ENCODE assay signal across 2 cellular contexts in the genomic region with DNA sequence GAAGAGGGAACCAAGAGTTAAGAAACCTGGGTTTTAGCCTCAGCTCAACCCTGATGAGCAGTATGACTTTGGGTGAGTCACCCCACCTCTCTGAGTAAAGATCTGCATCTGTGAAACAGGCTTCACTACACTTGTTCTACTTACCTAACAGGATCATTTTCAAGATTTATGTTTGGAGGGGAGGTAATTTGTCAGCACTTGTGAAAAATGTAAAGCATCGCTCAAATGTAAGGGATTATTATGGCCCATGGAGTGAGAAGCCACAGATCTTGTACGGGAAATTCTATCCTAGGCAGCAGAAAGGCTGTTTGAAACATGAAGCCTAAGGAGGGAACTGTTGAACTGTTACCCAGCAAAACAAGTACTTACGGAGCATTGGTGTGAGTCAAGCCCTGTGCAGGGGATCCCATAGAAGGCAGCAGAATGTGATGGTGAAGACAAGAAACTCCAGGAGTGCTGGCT.
TF ChIP-seq lines count a peak whose summit lies in the region.

No MANE protein-coding gene starts in this region.

TF ChIP-seq in SK-N-SH, 30 proteins besides CTCF, POLR2A, EP300 and RAD21 (continued from another document):
- TF ChIP-seq, protein P1, sequence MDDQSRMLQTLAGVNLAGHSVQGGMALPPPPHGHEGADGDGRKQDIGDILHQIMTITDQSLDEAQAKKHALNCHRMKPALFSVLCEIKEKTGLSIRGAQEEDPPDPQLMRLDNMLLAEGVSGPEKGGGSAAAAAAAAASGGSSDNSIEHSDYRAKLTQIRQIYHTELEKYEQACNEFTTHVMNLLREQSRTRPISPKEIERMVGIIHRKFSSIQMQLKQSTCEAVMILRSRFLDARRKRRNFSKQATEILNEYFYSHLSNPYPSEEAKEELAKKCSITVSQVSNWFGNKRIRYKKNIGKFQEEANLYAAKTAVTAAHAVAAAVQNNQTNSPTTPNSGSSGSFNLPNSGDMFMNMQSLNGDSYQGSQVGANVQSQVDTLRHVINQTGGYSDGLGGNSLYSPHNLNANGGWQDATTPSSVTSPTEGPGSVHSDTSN (IDR thresholded peaks at IDR 0.05), result peak; percentile 85
- TF ChIP-seq FOSL2 (IDR thresholded peaks at IDR 0.05; ENCODE audit: borderline replicate concordance, low read depth), result peak; percentile 85
- peak; percentile 25; the same call in 1 of the 2 replicates for TF ChIP-seq POLR2AphosphoS5 (IDR thresholded peaks at IDR 0.05; ENCODE audit: low read depth, low read length)
- TF ChIP-seq, protein P2, sequence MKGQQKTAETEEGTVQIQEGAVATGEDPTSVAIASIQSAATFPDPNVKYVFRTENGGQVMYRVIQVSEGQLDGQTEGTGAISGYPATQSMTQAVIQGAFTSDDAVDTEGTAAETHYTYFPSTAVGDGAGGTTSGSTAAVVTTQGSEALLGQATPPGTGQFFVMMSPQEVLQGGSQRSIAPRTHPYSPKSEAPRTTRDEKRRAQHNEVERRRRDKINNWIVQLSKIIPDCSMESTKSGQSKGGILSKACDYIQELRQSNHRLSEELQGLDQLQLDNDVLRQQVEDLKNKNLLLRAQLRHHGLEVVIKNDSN (IDR thresholded peaks at IDR 0.05; ENCODE audit: borderline replicate concordance, low read depth), result no peak
- peak; percentile 76; the same call in 1 of the 2 replicates for TF ChIP-seq RXRA (IDR thresholded peaks at IDR 0.05; ENCODE audit: borderline replicate concordance, low read depth)
- no peak for TF ChIP-seq YY1 (IDR thresholded peaks at IDR 0.05; ENCODE audit: low read depth)
- TF ChIP-seq JUND (IDR thresholded peaks at IDR 0.05), result peak; percentile 62
- 0 out of 2 replicates have a peak, but pooled peaks have one; percentile 17 for TF ChIP-seq NFIC (IDR thresholded peaks at IDR 0.05; ENCODE audit: borderline replicate concordance)
- TF ChIP-seq NRF1 (IDR thresholded peaks at IDR 0.05; ENCODE audit: low read depth, low read length), result no peak
- no peak for TF ChIP-seq SMC3 (IDR thresholded peaks at IDR 0.05; ENCODE audit: low read depth, low read length)
- TF ChIP-seq RFX5 (IDR thresholded peaks at IDR 0.05; ENCODE audit: low read length), result no peak
- no peak for TF ChIP-seq SIN3A (IDR thresholded peaks at IDR 0.05; ENCODE audit: borderline replicate concordance, low read depth, low read length)
- TF ChIP-seq, protein P3, sequence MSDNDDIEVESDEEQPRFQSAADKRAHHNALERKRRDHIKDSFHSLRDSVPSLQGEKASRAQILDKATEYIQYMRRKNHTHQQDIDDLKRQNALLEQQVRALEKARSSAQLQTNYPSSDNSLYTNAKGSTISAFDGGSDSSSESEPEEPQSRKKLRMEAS (IDR thresholded peaks at IDR 0.05; ENCODE audit: low read depth), result peak; percentile 69
- TF ChIP-seq TCF12 (IDR thresholded peaks at IDR 0.05), result peak; percentile 88

TF ChIP-seq in HepG2, 621 proteins besides CTCF, POLR2A, EP300 and RAD21:
- TF ChIP-seq, protein P4, sequence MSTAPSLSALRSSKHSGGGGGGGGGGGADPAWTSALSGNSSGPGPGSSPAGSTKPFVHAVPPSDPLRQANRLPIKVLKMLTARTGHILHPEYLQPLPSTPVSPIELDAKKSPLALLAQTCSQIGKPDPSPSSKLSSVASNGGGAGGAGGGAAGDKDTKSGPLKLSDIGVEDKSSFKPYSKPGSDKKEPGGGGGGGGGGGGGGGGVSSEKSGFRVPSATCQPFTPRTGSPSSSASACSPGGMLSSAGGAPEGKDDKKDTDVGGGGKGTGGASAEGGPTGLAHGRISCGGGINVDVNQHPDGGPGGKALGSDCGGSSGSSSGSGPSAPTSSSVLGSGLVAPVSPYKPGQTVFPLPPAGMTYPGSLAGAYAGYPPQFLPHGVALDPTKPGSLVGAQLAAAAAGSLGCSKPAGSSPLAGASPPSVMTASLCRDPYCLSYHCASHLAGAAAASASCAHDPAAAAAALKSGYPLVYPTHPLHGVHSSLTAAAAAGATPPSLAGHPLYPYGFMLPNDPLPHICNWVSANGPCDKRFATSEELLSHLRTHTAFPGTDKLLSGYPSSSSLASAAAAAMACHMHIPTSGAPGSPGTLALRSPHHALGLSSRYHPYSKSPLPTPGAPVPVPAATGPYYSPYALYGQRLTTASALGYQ (CRISPR knock-in tag; IDR thresholded peaks at IDR 0.05), result no peak
- TF ChIP-seq ZNF354B (CRISPR knock-in tag; IDR thresholded peaks at IDR 0.05) (no peak), CREM (IDR thresholded peaks at IDR 0.05) (no peak), CREM (CRISPR knock-in tag; IDR thresholded peaks at IDR 0.05) (no peak), ZNF550 (CRISPR knock-in tag; IDR thresholded peaks at IDR 0.05; ENCODE audit: borderline replicate concordance) (no peak), ZNF703 (CRISPR knock-in tag; IDR thresholded peaks at IDR 0.05; ENCODE audit: borderline replicate concordance) (no peak), ZNF850 (CRISPR knock-in tag; conservative IDR thresholded peaks at IDR 0.05) (no peak), ZNF552 (CRISPR knock-in tag; IDR thresholded peaks at IDR 0.05; ENCODE audit: borderline replicate concordance) (no peak), NCOA1 (CRISPR knock-in tag; IDR thresholded peaks at IDR 0.05) (no peak), HMG20B (CRISPR knock-in tag; conservative IDR thresholded peaks at IDR 0.05) (no peak)
- TF ChIP-seq, protein P5, sequence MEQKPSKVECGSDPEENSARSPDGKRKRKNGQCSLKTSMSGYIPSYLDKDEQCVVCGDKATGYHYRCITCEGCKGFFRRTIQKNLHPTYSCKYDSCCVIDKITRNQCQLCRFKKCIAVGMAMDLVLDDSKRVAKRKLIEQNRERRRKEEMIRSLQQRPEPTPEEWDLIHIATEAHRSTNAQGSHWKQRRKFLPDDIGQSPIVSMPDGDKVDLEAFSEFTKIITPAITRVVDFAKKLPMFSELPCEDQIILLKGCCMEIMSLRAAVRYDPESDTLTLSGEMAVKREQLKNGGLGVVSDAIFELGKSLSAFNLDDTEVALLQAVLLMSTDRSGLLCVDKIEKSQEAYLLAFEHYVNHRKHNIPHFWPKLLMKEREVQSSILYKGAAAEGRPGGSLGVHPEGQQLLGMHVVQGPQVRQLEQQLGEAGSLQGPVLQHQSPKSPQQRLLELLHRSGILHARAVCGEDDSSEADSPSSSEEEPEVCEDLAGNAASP (CRISPR knock-in tag; IDR thresholded peaks at IDR 0.05; ENCODE audit: borderline replicate concordance), result no peak
